In the genomic region with DNA sequence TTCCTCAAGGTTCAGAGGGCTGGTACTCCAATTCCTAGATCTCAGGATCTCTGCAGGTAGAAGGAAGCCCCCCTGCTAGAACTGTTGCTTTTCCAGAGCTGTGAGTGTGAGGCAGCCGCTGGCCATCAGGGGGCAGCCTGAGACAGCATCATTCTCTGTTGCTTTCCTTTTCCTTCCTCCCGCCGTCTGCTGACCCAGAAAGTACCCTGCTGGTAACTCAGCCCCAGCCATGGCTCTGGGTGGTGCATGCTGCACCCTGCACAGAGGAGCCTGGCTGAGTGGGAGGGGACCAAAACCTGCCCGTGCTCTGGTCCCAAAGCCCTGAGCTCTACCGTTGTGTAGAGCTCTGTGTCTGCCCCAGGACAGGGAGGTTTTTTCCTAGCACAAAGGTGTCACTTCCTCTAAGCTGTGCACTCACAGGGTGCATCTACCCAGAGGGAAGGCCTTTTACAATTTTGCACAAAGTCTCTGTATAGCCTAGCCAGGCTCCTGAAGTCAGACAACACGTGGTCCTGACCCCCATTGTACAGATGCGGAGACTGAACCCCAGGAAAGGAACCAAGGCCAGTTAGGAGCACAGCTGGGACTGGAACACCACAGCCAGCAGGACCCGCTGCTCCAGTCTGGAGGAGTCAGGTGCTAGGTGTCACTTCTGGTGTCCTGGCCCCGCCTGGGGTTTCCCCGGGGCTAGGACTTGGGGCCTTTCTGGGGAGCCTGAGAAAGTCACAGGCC, we compare ENCODE assay signal across 8 cellular contexts. TPM values are rescaled to one million over a fixed set of nuclear protein-coding genes. Genes with fewer than 3 reads are reported as not detected.
DNase-seq lines count a peak whose midpoint lies in the region; ATAC-seq and TF ChIP-seq lines count a peak whose summit lies in the region.

No MANE protein-coding gene starts in this region.

- ATAC-seq in heart right ventricle (peak; percentile 40 to 82 (median 66)), aorta (ENCODE audit: low FRiP score) (peak; percentile 80)

- H3K4me3 ChIP-seq in heart right ventricle (peak overlapping the region in 2 of 10 donors; percentile 15 to 29), rectal smooth muscle tissue (ENCODE audit: low read length) (no peak overlapping the region), aorta (ENCODE audit: low read length in 2 of 2) (no peak overlapping the region)

- WGBS in heart right ventricle, 2 donors = 36 to 38% methylated on average over 10 of the region's 10 CpGs
- 36 to 41% methylated on average over 10 of the region's 10 CpGs for WGBS in aorta, 2 donors

- H3K27ac ChIP-seq in heart right ventricle = peak overlapping the region in 4 of 10 donors; percentile 4 to 32 (median 10)
- no peak overlapping the region for H3K27ac ChIP-seq in rectal smooth muscle tissue (ENCODE audit: low read depth, low read length)
- H3K27ac ChIP-seq in aorta (ENCODE audit: low read depth in 1 of 2, low read length in 2 of 2) = no peak overlapping the region

- H3K9ac ChIP-seq in rectal smooth muscle tissue (ENCODE audit: low read length) = peak overlapping the region; percentile 21

- no peak for DNase-seq in AG09319 (ENCODE audit: extremely low read depth, low read depth)
- peak; percentile 88 for DNase-seq in GM20000 (ENCODE audit: low spot score)
- DNase-seq in NCI-H146 (lab: John Stamatoyannopoulos, UW) = peak; percentile 58
- DNase-seq in T-helper 1 cell = peak; percentile 36 to 73 (median 59)
- peak; percentile 33 for DNase-seq in activated naive CD8-positive, alpha-beta T cell treated with anti-CD3 and anti-CD28 coated beads, Interleukin-2, amount 50 U/mL, for 16 hours (ENCODE audit: low read depth, low spot score)
- peak; percentile 76 to 79 for DNase-seq in heart right ventricle
- peak; percentile 84 to 92 for DNase-seq in aorta

- H3K36me3 ChIP-seq in heart right ventricle (no peaks in the 10 kb centered on the region), rectal smooth muscle tissue (ENCODE audit: control insufficient read depth, insufficient read depth, low read length) (no peaks in the 10 kb centered on the region), aorta (ENCODE audit: control insufficient read depth in 1 of 2, insufficient read depth in 2 of 2, low read length in 1 of 2) (no peaks in the 10 kb centered on the region)

- TF ChIP-seq CTCF in AG09319 (IDR thresholded peaks at IDR 0.05; ENCODE audit: low read depth, low read length) (peak; percentile 93), GM20000 (IDR thresholded peaks at IDR 0.05; ENCODE audit: extremely low read depth, missing control alignments) (peak; percentile 87), heart right ventricle (IDR thresholded peaks at IDR 0.05) (peak; percentile 83 to 93 (median 89))

- H3K27me3 ChIP-seq in heart right ventricle (peaks cover 0 to 10% (median 0%) of the 10 kb centered on the region in 7 donors), rectal smooth muscle tissue (ENCODE audit: control insufficient read depth, insufficient read depth, low read length) (peaks cover 2% of the 10 kb centered on the region), aorta (ENCODE audit: control insufficient read depth in 1 of 2, insufficient read depth in 2 of 2, low read length in 1 of 2) (no peaks in the 10 kb centered on the region)

- H3K9me3 ChIP-seq in heart right ventricle = no peaks in the 10 kb centered on the region
- no peaks in the 10 kb centered on the region for H3K9me3 ChIP-seq in aorta (ENCODE audit: control insufficient read depth, low read length)

- H3K4me1 ChIP-seq in heart right ventricle (peaks cover 2 to 68% (median 31%) of the 10 kb centered on the region in 9 donors), rectal smooth muscle tissue (ENCODE audit: control insufficient read depth, insufficient read depth, low read length) (peaks cover 4% of the 10 kb centered on the region), aorta (ENCODE audit: control insufficient read depth in 1 of 2, insufficient read depth in 2 of 2, low read length in 2 of 2) (no peaks in the 10 kb centered on the region)

- intact Hi-C loops in heart right ventricle (cut with DNase I) = loop anchor here (1.0 to 10.0 kb wide), 9 partner anchors 108 to 288 kb away; a partner anchor contains a TSS
- intact Hi-C loops in aorta (cut with DNase I) = loop anchor here (1.0 to 5.0 kb wide), 4 partner anchors 108 to 283 kb away; no protein-coding TSS in a partner anchor

RNA-seq across cellular contexts. Expression of a gene that starts 5.6 kb away (rescaled TPM):
- total RNA-seq in heart right ventricle (10 to 100 TPM in 1 of 10 donors, 1 to 10 TPM in 8, under 1 TPM in 1; 0.72 to 11.8 (median 2.4) TPM), aorta (under 1 TPM in 1 of 2 donors, not detected in 1; 0.26 TPM)
- polyA plus RNA-seq in heart right ventricle (1 to 10 TPM in 1 of 2 donors, under 1 TPM in 1; 0.86 to 6.4 TPM), aorta (under 1 TPM in 1 of 2 donors, not detected in 1; 0.67 TPM)

RNA-seq across cellular contexts. Expression of a gene that starts 35.5 kb away (rescaled TPM):
- total RNA-seq in heart right ventricle = 1 to 10 TPM; 1.2 to 3.4 (median 2.0) TPM
- 1 to 10 TPM in 1 of 2 donors, under 1 TPM in 1; 0.57 to 2.1 TPM for polyA plus RNA-seq in heart right ventricle
- under 1 TPM in 1 of 2 donors, not detected in 1; 0.39 TPM for total RNA-seq in aorta
- under 1 TPM; 0.23 to 0.38 TPM for polyA plus RNA-seq in aorta

RNA-seq across cellular contexts. Expression of a gene that starts 57.3 kb away (rescaled TPM):
- total RNA-seq in heart right ventricle = 1 to 10 TPM in 1 of 10 donors, under 1 TPM in 8, not detected in 1; 0.19 to 1.0 (median 0.33) TPM
- under 1 TPM; 0.52 to 0.73 TPM for polyA plus RNA-seq in heart right ventricle
- total RNA-seq in aorta = 1 to 10 TPM; 1.0 to 1.3 TPM
- 1 to 10 TPM in 1 of 2 donors, not detected in 1; 4.5 TPM for polyA plus RNA-seq in aorta
